In genomic region chr7:98911936-98912335, GRCh38 we compare ENCODE assay signal across 17 cellular contexts. TPM values are rescaled to one million over a fixed set of nuclear protein-coding genes. Genes with fewer than 3 reads are reported as not detected.
"Had no signal": no experiment of that assay in that cellular context is flagged by ENCODE, and none has a peak within 500 bp of the region (broad histone marks: within the 10 kb centered on the region; RNA-seq: fewer than 3 reads in every experiment).

No MANE protein-coding gene starts in this region.

- H3K4me3 ChIP-seq: hepatocyte, left lung, thyroid gland had no signal

- H3K27me3 ChIP-seq: hepatocyte, left lung, thyroid gland had no signal

- H3K9me3 ChIP-seq: left lung, thyroid gland had no signal

- DNase-seq: activated CD4-positive, alpha-beta T cell treated with anti-CD3 and anti-CD28 coated beads, Interleukin-2, amount 50 U/mL, for 1 hour; activated CD8-positive, alpha-beta memory T cell treated with anti-CD3 and anti-CD28 coated beads, Interleukin-2, amount 50 U/mL, for 48 hours; activated effector memory CD4-positive, alpha-beta T cell treated with anti-CD3 and anti-CD28 coated beads, Interleukin-2, amount 50 U/mL, for 16 hours; activated naive CD4-positive, alpha-beta T cell treated with anti-CD3 and anti-CD28 coated beads, Interleukin-2, amount 50 U/mL, for 16 hours; activated T-cell treated with anti-CD3 and anti-CD28 coated beads, Interleukin-2, amount 50 U/mL, for 48 hours; aorta; dermis blood vessel endothelial cell; effector memory CD4-positive, alpha-beta T cell; foreskin fibroblast; islet precursor cell; left lung; nucleus accumbens; stimulated activated naive B cell treated with anti-CD40 and anti-IgM and Interleukin-4, amounts not matched to agents 10 μg/mL and 1 μg/mL and 100 μg/mL, for 72 hours; thyroid gland had no signal

- H3K27ac ChIP-seq: hepatocyte, left lung, thyroid gland had no signal

- H3K4me1 ChIP-seq: left lung, thyroid gland had no signal

RNA-seq across cellular contexts. Expression of gene TMEM130, which starts 42.1 kb away (rescaled TPM):
- total RNA-seq: dermis blood vessel endothelial cell; lung microvascular endothelial cell; T-helper 1 cell treated with Interleukin-12 subunit alpha and Interleukin-12 subunit beta and Interleukin-4 antibody, amounts not matched to agents 30 ng/mL and 1 ng/mL, for 36 hours had no signal
